29 cellular contexts compared by ENCODE assay signal in the genomic region with DNA sequence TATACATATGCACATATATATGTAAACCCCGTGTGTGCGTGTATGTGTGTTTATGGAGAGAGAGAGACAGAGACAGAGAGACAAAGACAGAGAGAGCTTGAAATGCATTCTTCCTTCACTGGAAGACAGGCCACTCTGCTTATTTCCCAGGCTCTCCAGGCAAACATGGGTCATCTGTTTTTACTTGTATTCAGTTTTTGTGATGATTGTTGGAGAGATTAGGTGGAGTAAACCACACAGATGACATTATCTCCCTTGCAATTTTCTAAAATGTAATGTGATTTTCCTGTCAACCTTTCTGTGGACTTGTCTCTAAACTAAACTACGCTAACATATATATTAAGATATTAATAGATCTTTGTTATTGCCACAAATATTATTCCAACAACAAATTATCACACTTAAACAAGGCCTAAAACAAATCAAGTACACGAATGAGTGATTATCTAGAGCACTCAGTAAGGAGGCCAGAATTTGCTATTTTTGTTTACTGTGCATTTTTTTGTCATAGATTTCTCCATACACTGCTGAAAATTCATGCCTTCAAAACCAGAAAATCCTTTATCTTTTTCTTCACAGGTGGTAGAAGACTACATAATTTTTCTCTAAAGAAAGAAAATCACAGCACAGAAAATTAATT.
"Had no signal": no experiment of that assay in that cellular context is flagged by ENCODE, and none has a peak within 500 bp of the region (broad histone marks: within the 10 kb centered on the region; RNA-seq: fewer than 3 reads in every experiment).

No MANE protein-coding gene starts in this region.

- H3K4me3 ChIP-seq: colonic mucosa, Peyer's patch, SJSA1 had no signal

- H3K27ac ChIP-seq: colonic mucosa, Peyer's patch, SJSA1, WERI-Rb-1 had no signal

- DNase-seq: activated CD4-positive, alpha-beta memory T cell treated with anti-CD3 and anti-CD28 coated beads, Interleukin-2, amount 10 ng/mL, durations not matched to agents 7 days and 5 days; activated CD4-positive, alpha-beta T cell treated with anti-CD3 and anti-CD28 coated beads for 1 hour; activated CD4-positive, alpha-beta T cell treated with anti-CD3 and anti-CD28 coated beads for 48 hours; activated CD4-positive, CD25-positive, alpha-beta regulatory T cell; activated CD8-positive, alpha-beta memory T cell treated with anti-CD3 and anti-CD28 coated beads for 24 hours; activated CD8-positive, alpha-beta memory T cell treated with anti-CD3 and anti-CD28 coated beads, Interleukin-2, amount 10 ng/mL, durations not matched to agents 7 days and 5 days; activated CD8-positive, alpha-beta memory T cell treated with anti-CD3 and anti-CD28 coated beads, Interleukin-2, amount 50 U/mL, for 48 hours; activated effector memory CD4-positive, alpha-beta T cell treated with Interleukin-2 at 50 U/mL for 16 hours; activated naive CD4-positive, alpha-beta T cell treated with anti-CD3 and anti-CD28 coated beads, Interleukin-2, amount 10 ng/mL, durations not matched to agents 7 days and 5 days; activated naive CD8-positive, alpha-beta T cell treated with anti-CD3 and anti-CD28 coated beads, Interleukin-2, amount 50 U/mL, for 24 hours; activated T-cell treated with anti-CD3 and anti-CD28 coated beads, Interleukin-2, amount 50 U/mL, for 48 hours; anterior cingulate cortex; colonic mucosa; NCI-H1105 treated with DMSO at 0.1 percent for 48 hours; NCI-H1436; NCI-H187; NCI-H2029 treated with DMSO at 0.1 percent for 48 hours; NCI-H2107; NCI-H345; NCI-H524 treated with DMSO at 0.1 percent for 48 hours; NCI-H748 treated with DMSO at 0.1 percent for 48 hours; NK-92 treated with Interleukin-12 subunit alpha and Interleukin-12 subunit beta, amount 100 ng/mL, for 24 hours; PC-3; Peyer's patch; RPMI8226; SHP77 treated with DMSO at 0.1 percent for 48 hours; T1000; WERI-Rb-1 had no signal

- ATAC-seq: activated CD8-positive, alpha-beta memory T cell treated with anti-CD3 and anti-CD28 coated beads, Interleukin-2, amount 10 ng/mL, durations not matched to agents 7 days and 5 days; activated naive CD8-positive, alpha-beta T cell treated with anti-CD3 and anti-CD28 coated beads, Interleukin-2, amount 50 U/mL, for 24 hours; PC-3 had no signal

- H3K9me3 ChIP-seq: colonic mucosa, Peyer's patch, SJSA1 had no signal

- H3K36me3 ChIP-seq: colonic mucosa, Peyer's patch, SJSA1, WERI-Rb-1 had no signal

- H3K4me1 ChIP-seq: colonic mucosa, Peyer's patch, SJSA1 had no signal

- H3K27me3 ChIP-seq: colonic mucosa, Peyer's patch, SJSA1 had no signal
